23 cellular contexts compared by ENCODE assay signal in genomic region chr7:152351168-152351567, GRCh38.
DNase-seq lines count a peak whose midpoint lies in the region; ATAC-seq, FAIRE-seq and TF ChIP-seq lines count a peak whose summit lies in the region.
"Had no signal": no experiment of that assay in that cellular context is flagged by ENCODE, and none has a peak within 500 bp of the region (broad histone marks: within the 10 kb centered on the region; RNA-seq: fewer than 3 reads in every experiment).

No MANE protein-coding gene starts in this region.

- CTCF ChIA-PET in K562 (lab: Yijun Ruan, JAX; ENCODE audit: low intra/inter-chr PET ratio): no interaction called here

- H3K36me3 ChIP-seq in K562 (ENCODE audit: control insufficient read depth, insufficient read depth, low read length) (peaks cover 56% of the 10 kb centered on the region), neutrophil (peaks cover 34% of the 10 kb centered on the region)

- no peaks in the 10 kb centered on the region for H3K9me3 ChIP-seq in K562 (replicated peaks; ENCODE audit: control insufficient read depth, insufficient read depth, low read depth, low read length)
- no peaks in the 10 kb centered on the region for H3K9me3 ChIP-seq in neutrophil
- H3K9me3 ChIP-seq: BE2C had no signal

- no peak overlapping the region for H3K9ac ChIP-seq in K562 (ENCODE audit: insufficient read depth in 1 of 2, low read depth in 2 of 2, low read length in 2 of 2)

- H4K20me1 ChIP-seq in K562 (replicated peaks; ENCODE audit: control insufficient read depth, insufficient read depth, low read length): no peaks in the 10 kb centered on the region

- H3K27me3 ChIP-seq in K562 (ENCODE audit: control insufficient read depth in 2 of 2, insufficient read depth in 2 of 2, low read length in 2 of 2) (no peaks in the 10 kb centered on the region), neutrophil (no peaks in the 10 kb centered on the region)
- H3K27me3 ChIP-seq: BE2C had no signal

- no peak overlapping the region for H3K4me2 ChIP-seq in K562 (ENCODE audit: insufficient read depth, low read length)
- H3K4me2 ChIP-seq: PC-9 had no signal

- POLR2A ChIA-PET in K562 (lab: Yijun Ruan, JAX): interaction anchor here (0.6 to 1.2 kb wide), 4 partner anchors 9 to 17 kb away, joined by 3 to 7 read pairs (median 4); no protein-coding TSS in a partner anchor

- in situ Hi-C loops in K562 (cut with MboI): no loop called here

- H3K9me1 ChIP-seq in K562 (ENCODE audit: control insufficient read depth, insufficient read depth, low read length): no peaks in the 10 kb centered on the region

- 98% methylated on average over 3 of the region's 3 CpGs for WGBS in K562 (ENCODE audit: insufficient coverage, low coverage, missing lambda C conversion rate)

- H3K27ac ChIP-seq in K562 (ENCODE audit: extremely low read depth, low read depth, low read length): no peak overlapping the region
- peak overlapping the region; percentile 3 for H3K27ac ChIP-seq in neutrophil
- H3K27ac ChIP-seq: 22Rv1, PC-9 had no signal

- TF ChIP-seq EP300 in K562 (IDR thresholded peaks at IDR 0.05; ENCODE audit: low read length): no peak

- ATAC-seq in K562: peak; percentile 40
- ATAC-seq: SK-N-SH treated with all-trans-retinoic acid at 6 μM for 48 hours had no signal

- no peak overlapping the region for H3K4me3 ChIP-seq in K562
- H3K4me3 ChIP-seq in neutrophil (ENCODE audit: low read depth in 1 of 2, low read length in 1 of 2): no peak overlapping the region
- H3K4me3 ChIP-seq: PC-9 had no signal

- no peak for TF ChIP-seq POLR2A in K562 (conservative IDR thresholded peaks at IDR 0.05)

- H3K4me1 ChIP-seq in K562 (replicated peaks in 1 of 2; ENCODE audit: control insufficient read depth in 2 of 2, insufficient read depth in 2 of 2, low read length in 2 of 2): no peaks in the 10 kb centered on the region
- peaks cover 0 to 5% of the 10 kb centered on the region in 2 experiments for H3K4me1 ChIP-seq in neutrophil (ENCODE audit: control insufficient read depth in 1 of 2, insufficient read depth in 1 of 2, low read depth in 1 of 2, low read length in 1 of 2)

- H2AFZ ChIP-seq in K562 (ENCODE audit: low read depth, low read length): no peak overlapping the region
- H2AFZ ChIP-seq: PC-9 had no signal

- TF ChIP-seq CTCF in K562 (IDR thresholded peaks at IDR 0.05 in 2 of 3, conservative IDR thresholded peaks at IDR 0.05 in 1 of 3; ENCODE audit: insufficient read depth in 2 of 3, low read depth in 1 of 3, low read length in 3 of 3) (no peak), neutrophil (IDR thresholded peaks at IDR 0.05) (no peak)

- no peak for FAIRE-seq in K562 (lab: Jason Lieb, UNC)
- FAIRE-seq: G401.6, GM12891 had no signal

- intact Hi-C loops in K562 (cut with micrococcal nuclease): no loop called here

- DNase-seq in DMS 273 (lab: John Stamatoyannopoulos, UW; ENCODE audit: unreplicated experiment): peak; percentile 15
- no peak for DNase-seq in DMS 273 treated with DMSO at 0.1 percent for 48 hours (lab: John Stamatoyannopoulos, UW)
- DNase-seq in LHCN-M2 (ENCODE audit: low read depth): peak; percentile 23
- DNase-seq in K562 (ENCODE audit: extremely low read depth in 1 of 4, low spot score in 3 of 4): peak in 1 of 4 experiments; percentile 41
- DNase-seq in D341Med (ENCODE audit: low spot score): no peak
- no peak for DNase-seq in superior temporal gyrus (ENCODE audit: extremely low spot score)
- DNase-seq in stimulated activated CD4-positive, alpha-beta T cell treated with anti-CD3 and anti-CD28 coated beads, Interleukin-15, amount 100 ng/mL, for 24 hours: no peak
- DNase-seq: BE2C; Calu3; CD4-positive, alpha-beta T cell; DMS79 treated with DMSO at 0.1 percent for 48 hours; GOT3; NCI-H1048; NCI-H1436 treated with DMSO at 0.1 percent for 48 hours; NCI-H2081; NCI-H510A treated with DMSO at 0.1 percent for 48 hours; PC-9; Right ventricle myocardium superior had no signal

- TF ChIP-seq RAD21 in K562 (CRISPR knock-in tag; conservative IDR thresholded peaks at IDR 0.05 in 1 of 2, IDR thresholded peaks at IDR 0.05 in 1 of 2): no peak

- peaks cover 69% of the 10 kb centered on the region for H3K79me2 ChIP-seq in K562 (ENCODE audit: control insufficient read depth, insufficient read depth, low read length)

- no TSS peak for BruUV-seq in K562 (replicated peaks; lab: Mats Ljungman, UMichigan)

TF ChIP-seq in K562, 482 proteins besides CTCF, POLR2A, EP300 and RAD21 (continues in another document):
- no peak for TF ChIP-seq BACH1 (tag; IDR thresholded peaks at IDR 0.05)
- TF ChIP-seq FOXJ2 (tag; IDR thresholded peaks at IDR 0.05): no peak
- TF ChIP-seq CREM (IDR thresholded peaks at IDR 0.05; ENCODE audit: low read depth): peak; percentile 95
- no peak for TF ChIP-seq KLF16 (IDR thresholded peaks at IDR 0.05)
- TF ChIP-seq ZNF282 (CRISPR knock-in tag; IDR thresholded peaks at IDR 0.05): no peak
- no peak for TF ChIP-seq ZNF184 (CRISPR knock-in tag; IDR thresholded peaks at IDR 0.05)
- no peak for TF ChIP-seq RBFOX2 (IDR thresholded peaks at IDR 0.05; ENCODE audit: low read depth, low read length)
- TF ChIP-seq NCOR1 (IDR thresholded peaks at IDR 0.05): no peak
- 0 out of 2 replicates have a peak, but pooled peaks have one; percentile 29 for TF ChIP-seq MBD1 (CRISPR knock-in tag; IDR thresholded peaks at IDR 0.05)
- no peak for TF ChIP-seq NFRKB (IDR thresholded peaks at IDR 0.05; ENCODE audit: low read depth)
- TF ChIP-seq RBM22 (IDR thresholded peaks at IDR 0.05; ENCODE audit: low read depth, low read length, poor library complexity, severe bottlenecking): no peak
- peak; percentile 54; the same call in 1 of the 2 replicates for TF ChIP-seq ATF7 (IDR thresholded peaks at IDR 0.05)
- no peak for TF ChIP-seq ZNF668 (CRISPR knock-in tag; IDR thresholded peaks at IDR 0.05)
- TF ChIP-seq SFPQ (IDR thresholded peaks at IDR 0.05; ENCODE audit: low read depth, low read length): no peak
- peak; percentile 59; the same call in 1 of the 2 replicates for TF ChIP-seq ZBTB12 (CRISPR knock-in tag; IDR thresholded peaks at IDR 0.05)
- no peak for TF ChIP-seq ARID3B (CRISPR knock-in tag; IDR thresholded peaks at IDR 0.05; ENCODE audit: borderline replicate concordance)

Comparison
In these comparisons a context has a peak if more than half of its experiments do, and no peak if none do; other contexts are left out.
1. DNase-seq: peak in DMS 273 (single experiment) and LHCN-M2 (single experiment); none in DMS 273 treated with DMSO at 0.1 percent for 48 hours (single experiment), D341Med (single experiment), superior temporal gyrus (single experiment) and stimulated activated CD4-positive, alpha-beta T cell treated with anti-CD3 and anti-CD28 coated beads, Interleukin-15, amount 100 ng/mL, for 24 hours (single experiment).